30 cellular contexts compared by ENCODE assay signal in genomic region chr1:217342105-217342504, GRCh38.
"Had no signal": no experiment of that assay in that cellular context is flagged by ENCODE, and none has a peak within 500 bp of the region (broad histone marks: within the 10 kb centered on the region; RNA-seq: fewer than 3 reads in every experiment).

No MANE protein-coding gene starts in this region.

- H3K27ac ChIP-seq: ovary, skin epidermis, testis, transverse colon had no signal

- H3K4me3 Mint-ChIP-seq: activated CD4-positive, alpha-beta memory T cell treated with anti-CD3 and anti-CD28 coated beads, Interleukin-2, amount 10 ng/mL, durations not matched to agents 7 days and 5 days; activated CD4-positive, alpha-beta T cell treated with anti-CD3 and anti-CD28 coated beads, Interleukin-2, amount 10 ng/mL, durations not matched to agents 7 days and 5 days; activated naive CD4-positive, alpha-beta T cell treated with anti-CD3 and anti-CD28 coated beads, Interleukin-2, amount 50 U/mL, for 24 hours; activated naive CD8-positive, alpha-beta T cell treated with anti-CD3 and anti-CD28 coated beads, Interleukin-2, amount 50 U/mL, for 24 hours; activated T-cell treated with anti-CD3 and anti-CD28 coated beads, Interleukin-2, amount 50 U/mL, for 4 hours; activated T-helper 17 cell treated with anti-CD3 and anti-CD28 coated beads, Interleukin-2, amount 50 U/mL, for 72 hours; endodermal cell; memory B cell; naive thymus-derived CD4-positive, alpha-beta T cell; WTC11 had no signal

- H3K9me3 Mint-ChIP-seq: activated CD4-positive, alpha-beta memory T cell treated with anti-CD3 and anti-CD28 coated beads, Interleukin-2, amount 10 ng/mL, durations not matched to agents 7 days and 5 days; activated CD4-positive, alpha-beta T cell treated with anti-CD3 and anti-CD28 coated beads, Interleukin-2, amount 10 ng/mL, durations not matched to agents 7 days and 5 days; activated naive CD4-positive, alpha-beta T cell treated with anti-CD3 and anti-CD28 coated beads, Interleukin-2, amount 50 U/mL, for 24 hours; activated naive CD8-positive, alpha-beta T cell treated with anti-CD3 and anti-CD28 coated beads, Interleukin-2, amount 50 U/mL, for 24 hours; activated T-cell treated with anti-CD3 and anti-CD28 coated beads, Interleukin-2, amount 50 U/mL, for 4 hours; endodermal cell had no signal

- H3K4me1 ChIP-seq: testis, transverse colon had no signal

- H3K36me3 ChIP-seq: ovary, transverse colon had no signal

- H3K4me1 Mint-ChIP-seq: activated CD4-positive, alpha-beta memory T cell treated with anti-CD3 and anti-CD28 coated beads, Interleukin-2, amount 10 ng/mL, durations not matched to agents 7 days and 5 days; activated CD4-positive, alpha-beta T cell treated with anti-CD3 and anti-CD28 coated beads, Interleukin-2, amount 10 ng/mL, durations not matched to agents 7 days and 5 days; activated naive CD4-positive, alpha-beta T cell treated with anti-CD3 and anti-CD28 coated beads, Interleukin-2, amount 50 U/mL, for 24 hours; activated T-helper 17 cell treated with anti-CD3 and anti-CD28 coated beads, Interleukin-2, amount 50 U/mL, for 72 hours; memory B cell; naive thymus-derived CD4-positive, alpha-beta T cell had no signal

- H3K27me3 ChIP-seq: ovary, testis, transverse colon had no signal

- H3K9me3 ChIP-seq: ovary, testis, transverse colon had no signal

- H3K27me3 Mint-ChIP-seq: activated CD4-positive, alpha-beta memory T cell treated with anti-CD3 and anti-CD28 coated beads, Interleukin-2, amount 10 ng/mL, durations not matched to agents 7 days and 5 days; activated CD4-positive, alpha-beta T cell treated with anti-CD3 and anti-CD28 coated beads, Interleukin-2, amount 10 ng/mL, durations not matched to agents 7 days and 5 days; activated naive CD4-positive, alpha-beta T cell treated with anti-CD3 and anti-CD28 coated beads, Interleukin-2, amount 50 U/mL, for 24 hours; activated naive CD8-positive, alpha-beta T cell treated with anti-CD3 and anti-CD28 coated beads, Interleukin-2, amount 50 U/mL, for 24 hours; activated T-helper 17 cell treated with anti-CD3 and anti-CD28 coated beads, Interleukin-2, amount 50 U/mL, for 72 hours had no signal

- H3K36me3 Mint-ChIP-seq: activated naive CD4-positive, alpha-beta T cell treated with anti-CD3 and anti-CD28 coated beads, Interleukin-2, amount 50 U/mL, for 24 hours; memory B cell; WTC11 had no signal

- H3K4me3 ChIP-seq: ovary, skin epidermis, testis, transverse colon had no signal

- DNase-seq: activated CD4-positive, alpha-beta memory T cell treated with anti-CD3 and anti-CD28 coated beads, Interleukin-2, amount 10 ng/mL, durations not matched to agents 7 days and 5 days; activated CD4-positive, alpha-beta T cell treated with anti-CD3 and anti-CD28 coated beads for 1 hour; activated CD4-positive, alpha-beta T cell treated with anti-CD3 and anti-CD28 coated beads, Interleukin-2, amount 10 ng/mL, durations not matched to agents 7 days and 5 days; activated CD8-positive, alpha-beta memory T cell treated with anti-CD3 and anti-CD28 coated beads, Interleukin-2, amount 50 U/mL, for 48 hours; activated gamma-delta T cell treated with Interleukin-2 at 50 U/mL for 16 hours; activated naive CD8-positive, alpha-beta T cell treated with anti-CD3 and anti-CD28 coated beads, Interleukin-2, amount 50 U/mL, for 24 hours; activated T-cell treated with anti-CD3 and anti-CD28 coated beads, Interleukin-2, amount 50 U/mL, for 4 hours; amygdala; central memory CD4-positive, alpha-beta T cell; endodermal cell; foreskin fibroblast; head of caudate nucleus; hippocampal formation; left cardiac atrium; midbrain; naive thymus-derived CD4-positive, alpha-beta T cell; ovary; stimulated activated CD4-positive, alpha-beta T cell treated with anti-CD3 and anti-CD28 coated beads, Interleukin-12 subunit alpha, Interleukin-12 subunit beta, amount 100 ng/mL, for 4 hours; stimulated activated CD4-positive, alpha-beta T cell treated with anti-CD3 and anti-CD28 coated beads, Interleukin-4, amount 100 ng/mL, for 1 hour; stimulated activated naive CD8-positive, alpha-beta T cell treated with anti-CD3 and anti-CD28 coated beads, Interleukin-15, Interleukin-2, amounts not matched to agents 100 U/mL and 50 U/mL, for 24 hours; testis; transverse colon had no signal

- ATAC-seq: activated naive CD8-positive, alpha-beta T cell treated with anti-CD3 and anti-CD28 coated beads, Interleukin-2, amount 50 U/mL, for 24 hours; activated T-cell treated with anti-CD3 and anti-CD28 coated beads, Interleukin-2, amount 50 U/mL, for 4 hours; activated T-helper 17 cell treated with anti-CD3 and anti-CD28 coated beads, Interleukin-2, amount 50 U/mL, for 72 hours; esophagus mucosa; left cardiac atrium; naive thymus-derived CD4-positive, alpha-beta T cell; sciatic nerve; stimulated activated naive CD8-positive, alpha-beta T cell treated with anti-CD3 and anti-CD28 coated beads, Interleukin-15, Interleukin-2, amounts not matched to agents 100 U/mL and 50 U/mL, for 24 hours; WTC11 had no signal

- H3K27ac Mint-ChIP-seq: activated CD4-positive, alpha-beta memory T cell treated with anti-CD3 and anti-CD28 coated beads, Interleukin-2, amount 10 ng/mL, durations not matched to agents 7 days and 5 days; activated CD4-positive, alpha-beta T cell treated with anti-CD3 and anti-CD28 coated beads, Interleukin-2, amount 10 ng/mL, durations not matched to agents 7 days and 5 days; activated naive CD4-positive, alpha-beta T cell treated with anti-CD3 and anti-CD28 coated beads, Interleukin-2, amount 50 U/mL, for 24 hours; activated naive CD8-positive, alpha-beta T cell treated with anti-CD3 and anti-CD28 coated beads, Interleukin-2, amount 50 U/mL, for 24 hours; activated T-helper 17 cell treated with anti-CD3 and anti-CD28 coated beads, Interleukin-2, amount 50 U/mL, for 72 hours; endodermal cell; memory B cell; naive thymus-derived CD4-positive, alpha-beta T cell; progenitor cell of endocrine pancreas; WTC11 had no signal
